8 cellular contexts compared by ENCODE assay signal in genomic region chr16:15072291-15072769, GRCh38. TPM values are rescaled to one million over a fixed set of nuclear protein-coding genes. Genes with fewer than 3 reads are reported as not detected.
A peak's percentile ranks its signal among the peaks of the same experiment; 100 is the strongest.
DNase-seq lines count a peak whose midpoint lies in the region; ATAC-seq, FAIRE-seq and TF ChIP-seq lines count a peak whose summit lies in the region.
"Not testable (repeated sequence)": the region's sequence is repeated elsewhere in the genome, so short reads cannot be mapped to it uniquely, and the experiment has no call there.

No MANE protein-coding gene starts in this region.

- peaks cover 21% of the 10 kb centered on the region for H3K36me3 ChIP-seq in CD8-positive, alpha-beta T cell (ENCODE audit: insufficient read depth, low read length)
- H3K36me3 ChIP-seq in keratinocyte (ENCODE audit: control insufficient read depth in 2 of 2, extremely low read depth in 1 of 2, insufficient read depth in 2 of 2, low read length in 2 of 2) (peaks cover 12 to 19% of the 10 kb centered on the region in 2 experiments), upper lobe of left lung (peaks cover 24 to 75% (median 44%) of the 10 kb centered on the region in 4 donors)

- H3K4me2 ChIP-seq in keratinocyte (ENCODE audit: control insufficient read depth, extremely low read depth, insufficient read depth, low read depth, low read length): not testable (repeated sequence)

- intact Hi-C loops in CD8-positive, alpha-beta T cell (cut with DNase I, micrococcal nuclease): loop anchor here in 1 of 2 experiments (10.0 kb wide), 2 partner anchors 632 to 1042 kb away; no protein-coding TSS in a partner anchor

- not testable (repeated sequence) for H3K27ac Mint-ChIP-seq in CD8-positive, alpha-beta T cell; T-cell; neural crest cell (ENCODE audit: unreplicated experiment)

- not testable (repeated sequence) for FAIRE-seq in keratinocyte (lab: Jason Lieb, UNC)

- H3K4me1 Mint-ChIP-seq in CD8-positive, alpha-beta T cell (ENCODE audit: low read depth); T-cell; neural crest cell: not testable (repeated sequence)

- H3K36me3 Mint-ChIP-seq in CD8-positive, alpha-beta T cell: peaks cover 78% of the 10 kb centered on the region
- peaks cover 44% of the 10 kb centered on the region for H3K36me3 Mint-ChIP-seq in T-cell
- not testable (repeated sequence) for H3K36me3 Mint-ChIP-seq in neural crest cell (ENCODE audit: low read depth)

- H3K9me3 Mint-ChIP-seq in CD8-positive, alpha-beta T cell; T-cell; neural crest cell: not testable (repeated sequence)

- H3K4me3 Mint-ChIP-seq in CD8-positive, alpha-beta T cell; T-cell; neural crest cell: not testable (repeated sequence)

- not testable (repeated sequence) for TF ChIP-seq POLR2A in upper lobe of left lung (IDR thresholded peaks at IDR 0.05)

- not testable (repeated sequence) for H3K4me3 ChIP-seq in CD8-positive, alpha-beta T cell (ENCODE audit: low read depth, low read length); astrocyte of the spinal cord (ENCODE audit: low read depth, low read length); epithelial cell of esophagus (ENCODE audit: low read length); keratinocyte (ENCODE audit: control insufficient read depth in 2 of 3, extremely low read depth in 1 of 3, insufficient read depth in 2 of 3, low read depth in 1 of 3, low read length in 3 of 3); upper lobe of left lung

- POLR2A ChIA-PET in CD8-positive, alpha-beta T cell (lab: Charles Lee); T-cell (lab: Charles Lee): not testable (repeated sequence)

- H3K79me2 ChIP-seq in keratinocyte (ENCODE audit: control insufficient read depth, insufficient read depth, low read length): not testable (repeated sequence)

- not testable (repeated sequence) for DNase-seq in CD8-positive, alpha-beta T cell; T-cell; astrocyte of the spinal cord (ENCODE audit: low read depth, low spot score); epithelial cell of esophagus (ENCODE audit: low read depth); keratinocyte (ENCODE audit: low read depth, low spot score); neural crest cell (ENCODE audit: low read depth, low spot score); upper lobe of left lung

- H3K9ac ChIP-seq in keratinocyte (ENCODE audit: control insufficient read depth, extremely low read depth, insufficient read depth, low read length): not testable (repeated sequence)

- 43 to 45% methylated on average over 10 of the region's 10 CpGs for WGBS in upper lobe of left lung, 2 donors

- H2AFZ ChIP-seq in keratinocyte (ENCODE audit: control insufficient read depth, low read length): not testable (repeated sequence)

- H3K9me3 ChIP-seq in CD8-positive, alpha-beta T cell (ENCODE audit: low read length); keratinocyte (ENCODE audit: control insufficient read depth, low read depth, low read length); upper lobe of left lung: not testable (repeated sequence)

- peak; percentile 83 for ATAC-seq in CD8-positive, alpha-beta T cell
- ATAC-seq in HG03354 (IDR thresholded peaks at IDR 0.05; ENCODE audit: poor library complexity, severe bottlenecking, unreplicated experiment) (peak; percentile 47), T-cell (replicated peaks in 1 of 4) (peak; percentile 41 to 71 (median 55)), upper lobe of left lung (ENCODE audit: low FRiP score in 2 of 2) (peak; percentile 72 to 88)

- not testable (repeated sequence) for TF ChIP-seq EP300 in upper lobe of left lung (IDR thresholded peaks at IDR 0.05)

- CTCF ChIA-PET in CD8-positive, alpha-beta T cell (lab: Charles Lee): interaction anchor here (0.8 to 3.6 kb wide), 3 partner anchors 10 to 15 kb away, joined by 3 to 12 read pairs (median 3); no protein-coding TSS in a partner anchor
- CTCF ChIA-PET in T-cell (lab: Charles Lee): interaction anchor here in 1 of 2 donors (0.7 to 2.0 kb wide), 2 partner anchors 15 to 22 kb away, joined by 3 to 6 read pairs; partner anchors contain the start of gene RRN3

- in situ Hi-C loops in astrocyte of the spinal cord (cut with HindIII; ENCODE audit: low sequenced_read_pairs): not testable (repeated sequence)

- peak; percentile 21 for TF ChIP-seq CTCF in CD8-positive, alpha-beta T cell (IDR thresholded peaks at IDR 0.05)
- TF ChIP-seq CTCF in astrocyte of the spinal cord (IDR thresholded peaks at IDR 0.05; ENCODE audit: low read depth, low read length) (peak; percentile 31), epithelial cell of esophagus (IDR thresholded peaks at IDR 0.05; ENCODE audit: insufficient read depth, low read depth, low read length, missing control alignments) (peak; percentile 31), keratinocyte (optimal IDR thresholded peaks at IDR 0.05 in 1 of 3, IDR thresholded peaks at IDR 0.05 in 1 of 3, conservative IDR thresholded peaks at IDR 0.05 in 1 of 3; ENCODE audit: extremely low read depth in 1 of 3, insufficient read depth in 2 of 3, low read length in 3 of 3) (peak in 2 of 3 experiments; percentile 5 to 12), neural crest cell (conservative IDR thresholded peaks at IDR 0.05) (peak; percentile 56), upper lobe of left lung (IDR thresholded peaks at IDR 0.05) (peak in 2 of 6 experiments; percentile 29 to 52)

- H3K27me3 ChIP-seq in CD8-positive, alpha-beta T cell (ENCODE audit: insufficient read depth, low read length); keratinocyte (ENCODE audit: control insufficient read depth, extremely low read depth, insufficient read depth, low read length); upper lobe of left lung: not testable (repeated sequence)

- not testable (repeated sequence) for H3K4me1 ChIP-seq in CD8-positive, alpha-beta T cell (ENCODE audit: insufficient read depth, low read length); keratinocyte (ENCODE audit: control insufficient read depth, extremely low read depth, insufficient read depth, low read length); upper lobe of left lung

- H3K27me3 Mint-ChIP-seq in CD8-positive, alpha-beta T cell (ENCODE audit: low read depth); T-cell; neural crest cell (ENCODE audit: low read depth): not testable (repeated sequence)

- H4K20me1 ChIP-seq in keratinocyte (ENCODE audit: control insufficient read depth, extremely low read depth, insufficient read depth, low read length): not testable (repeated sequence)

- dilution Hi-C loops in keratinocyte (cut with MboI; ENCODE audit: extremely low pct_ligation_motif_present, low sequenced_read_pairs): not testable (repeated sequence)

- H3K27ac ChIP-seq in CD8-positive, alpha-beta T cell (ENCODE audit: low read depth, low read length); keratinocyte (ENCODE audit: control insufficient read depth, insufficient read depth, low read length); upper lobe of left lung: not testable (repeated sequence)

- not testable (repeated sequence) for H3K9me1 ChIP-seq in keratinocyte (ENCODE audit: control insufficient read depth, extremely low read depth, insufficient read depth, low read length)

RNA-seq across cellular contexts. Expression of gene NTAN1, which starts 16.5 kb away (rescaled TPM):
- 10 to 100 TPM; 22.8 to 23.3 TPM for total RNA-seq in CD8-positive, alpha-beta T cell
- total RNA-seq in T-cell (10 to 100 TPM; 21.8 to 30.6 (median 28.7) TPM), neural crest cell (32.0 and 34.4 TPM in 2 replicates), upper lobe of left lung (10 to 100 TPM; 28.5 to 40.3 (median 36.1) TPM)
- polyA plus RNA-seq in keratinocyte: 88.1 to 127 TPM (median 99.6 TPM) in 3 replicates
- polyA plus RNA-seq in keratinocyte (2011; ENCODE audit: low read depth): 63.0 TPM
- polyA plus RNA-seq in keratinocyte (2011; cell fraction: cytosol; rRNA removed): 79.0 and 124 TPM in 2 replicates
- polyA plus RNA-seq in keratinocyte (2011; cell fraction: nucleus; rRNA removed): 24.3 and 26.3 TPM in 2 replicates
- 30.9 and 55.6 TPM in 2 replicates for polyA plus RNA-seq in keratinocyte (2012; ENCODE audit: low replicate concordance)
- polyA minus RNA-seq in keratinocyte: 78.6 to 99.0 TPM (median 91.4 TPM) in 3 replicates
- polyA minus RNA-seq in keratinocyte (2011; cell fraction: cytosol; rRNA and poly(A)+ RNA removed): 74.6 TPM
- polyA minus RNA-seq in keratinocyte (2011; cell fraction: nucleus; rRNA and poly(A)+ RNA removed): 8.5 and 15.7 TPM in 2 replicates

RNA-seq across cellular contexts. Expression of gene RRN3, which starts 21.7 kb away (rescaled TPM):
- total RNA-seq in CD8-positive, alpha-beta T cell: 10 to 100 TPM; 47.8 to 48.3 TPM
- total RNA-seq in T-cell (10 to 100 TPM; 26.5 to 38.0 (median 37.3) TPM), neural crest cell (30.7 and 31.8 TPM in 2 replicates), upper lobe of left lung (10 to 100 TPM; 13.7 to 23.6 (median 22.3) TPM)
- 40.7 to 60.3 TPM (median 53.1 TPM) in 3 replicates for polyA plus RNA-seq in keratinocyte
- 39.3 TPM for polyA plus RNA-seq in keratinocyte (2011; ENCODE audit: low read depth)
- 28.6 and 54.5 TPM in 2 replicates for polyA plus RNA-seq in keratinocyte (2011; cell fraction: cytosol; rRNA removed)
- 58.2 and 67.4 TPM in 2 replicates for polyA plus RNA-seq in keratinocyte (2011; cell fraction: nucleus; rRNA removed)
- polyA plus RNA-seq in keratinocyte (2012; ENCODE audit: low replicate concordance): 29.2 and 30.9 TPM in 2 replicates
- 27.3 to 74.1 TPM (median 65.7 TPM) in 3 replicates for polyA minus RNA-seq in keratinocyte
- 44.7 TPM for polyA minus RNA-seq in keratinocyte (2011; cell fraction: cytosol; rRNA and poly(A)+ RNA removed)
- polyA minus RNA-seq in keratinocyte (2011; cell fraction: nucleus; rRNA and poly(A)+ RNA removed): 42.6 and 79.0 TPM in 2 replicates
